ENCODE assay signal across 9 cellular contexts in the genomic region with DNA sequence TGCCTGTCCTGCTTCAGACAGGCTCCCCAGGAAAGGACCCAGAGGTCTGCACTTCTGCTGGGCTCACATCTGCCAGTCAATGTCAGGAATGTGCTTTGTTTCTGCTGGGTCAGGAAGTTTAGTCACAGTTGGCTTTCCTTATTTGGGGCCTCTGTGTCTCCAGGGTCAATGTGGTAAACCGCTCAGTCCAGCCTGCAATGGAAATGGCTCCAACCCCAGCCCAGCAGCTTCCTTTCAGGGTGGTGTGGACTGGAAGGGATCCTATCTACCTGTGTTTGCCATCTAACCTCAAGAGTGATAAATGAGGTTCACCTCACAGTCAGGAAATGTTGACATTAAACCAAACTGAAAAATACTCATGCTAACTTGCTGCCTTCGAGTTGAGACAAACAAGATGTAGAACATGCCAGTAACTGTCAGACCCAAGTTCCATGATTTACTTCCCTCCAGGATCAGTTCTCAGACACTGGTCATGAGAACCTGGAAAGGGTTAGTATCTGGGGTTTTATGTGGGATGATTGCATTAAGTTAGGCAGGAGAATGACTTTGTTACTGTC. TPM values are rescaled to one million over a fixed set of nuclear protein-coding genes. Genes with fewer than 3 reads are reported as not detected.
DNase-seq lines count a peak whose midpoint lies in the region; ATAC-seq and TF ChIP-seq lines count a peak whose summit lies in the region.
"Had no signal": no experiment of that assay in that cellular context is flagged by ENCODE, and none has a peak within 500 bp of the region (broad histone marks: within the 10 kb centered on the region; RNA-seq: fewer than 3 reads in every experiment).

No MANE protein-coding gene starts in this region.

- no peak for TF ChIP-seq CTCF in A673 (conservative IDR thresholded peaks at IDR 0.05; ENCODE audit: low read depth, low read length)

- H3K4me3 ChIP-seq in skeletal muscle cell (ENCODE audit: low read depth, low read length) = no peak overlapping the region
- H3K4me3 ChIP-seq in A673 (ENCODE audit: low read depth, low read length, poor library complexity, severe bottlenecking) = no peak overlapping the region

- DNase-seq in HEK293T (ENCODE audit: extremely low spot score) = no peak
- peak in 1 of 34 experiments; percentile 32 for DNase-seq in T-cell
- DNase-seq in fibroblast of the conjunctiva (ENCODE audit: low read depth) = peak; percentile 49
- peak; percentile 59 for DNase-seq in skeletal muscle cell (ENCODE audit: low read depth)
- DNase-seq in A673 (ENCODE audit: low spot score) = no peak
- DNase-seq in nucleus accumbens (lab: John Stamatoyannopoulos, UW) = no peak
- no peak for DNase-seq in NCI-H128 (lab: John Stamatoyannopoulos, UW; ENCODE audit: unreplicated experiment)
- DNase-seq: NCI-H1092 treated with DMSO at 0.1 percent for 48 hours had no signal

- H3K4me1 ChIP-seq in A673 (ENCODE audit: insufficient read depth, low read length, poor library complexity, severe bottlenecking) = no peaks in the 10 kb centered on the region

- no peaks in the 10 kb centered on the region for H3K9me3 Mint-ChIP-seq in T-cell

- peaks cover 33% of the 10 kb centered on the region for H3K36me3 Mint-ChIP-seq in T-cell

- H3K9me3 ChIP-seq in A673 (ENCODE audit: low read depth, low read length, poor library complexity, severe bottlenecking) = no peaks in the 10 kb centered on the region

- intact Hi-C loops in A673 (cut with micrococcal nuclease; ENCODE audit: unreplicated experiment) = loop anchor here (10.0 kb wide), 2 partner anchors 393 to 503 kb away; no protein-coding TSS in a partner anchor

- no peak for ATAC-seq in T-cell (replicated peaks in 1 of 4)
- ATAC-seq in HG02938 (IDR thresholded peaks at IDR 0.05; ENCODE audit: unreplicated experiment) = no peak

- peaks cover 61% of the 10 kb centered on the region for H3K36me3 ChIP-seq in A673 (ENCODE audit: insufficient read depth, low read length, poor library complexity, severe bottlenecking)

- peaks cover 16 to 25% (median 21%) of the 10 kb centered on the region in 3 donors for H3K4me1 Mint-ChIP-seq in T-cell

- CTCF ChIA-PET in HEK293T (lab: Yijun Ruan, JAX) = interaction anchor here (1.1 to 4.3 kb wide), 3 partner anchors 9 to 106 kb away, joined by 4 to 35 read pairs (median 4); no protein-coding TSS in a partner anchor
- CTCF ChIA-PET in T-cell (lab: Charles Lee) = interaction anchor here (0.6 to 3.6 kb wide), 7 partner anchors 9 to 1956 kb away, joined by 3 to 19 read pairs (median 6); partner anchors contain the start of gene RERE (in 1 of the 2)
- CTCF ChIA-PET in A673 (lab: Charles Lee) = interaction anchor here (1.9 kb wide), 1 partner anchor 9 kb away, joined by 7 read pairs; no protein-coding TSS in a partner anchor

- H3K27ac Mint-ChIP-seq in T-cell = peak overlapping the region; percentile 79 to 84

- no peaks in the 10 kb centered on the region for H3K27me3 ChIP-seq in A673 (replicated peaks; ENCODE audit: insufficient read depth, low read depth, low read length, poor library complexity)

- no peak overlapping the region for H3K27ac ChIP-seq in A673 (ENCODE audit: low read depth, low read length, poor library complexity, severe bottlenecking)

- H3K27me3 Mint-ChIP-seq in T-cell = no peaks in the 10 kb centered on the region

- BruUV-seq in A673 (replicated peaks; lab: Mats Ljungman, UMichigan) = no TSS peak

- POLR2A ChIA-PET in HEK293T (lab: Yijun Ruan, JAX) (interaction anchor here (1.2 to 3.1 kb wide), 3 partner anchors 20 to 37 kb away, joined by 3 to 16 read pairs (median 3); partner anchors contain the start of gene ENO1), T-cell (lab: Charles Lee) (interaction anchor here in 1 of 2 donors (0.6 kb wide), 1 partner anchor 21 kb away, joined by 3 read pairs; no protein-coding TSS in a partner anchor), A673 (lab: Charles Lee; ENCODE audit: low non-redundant PET) (no interaction called here)

- H3K4me3 Mint-ChIP-seq in T-cell = no peak overlapping the region

TF ChIP-seq in HEK293T, 16 proteins besides CTCF, POLR2A, EP300 and RAD21:
- TF ChIP-seq SUZ12 (IDR thresholded peaks at IDR 0.05) (no peak), PKNOX1 (IDR thresholded peaks at IDR 0.05) (peak; percentile 24; the same call in 1 of the 2 replicates)

RNA-seq across cellular contexts. Expression of gene ENO1, which starts 20.3 kb away (rescaled TPM):
- total RNA-seq in T-cell (100 to 1,000 TPM; 308 to 625 (median 545) TPM), A673 (2021) (2,313 and 2,659 TPM in 2 replicates)

RNA-seq across cellular contexts. Expression of gene RERE, which starts 40.8 kb away (rescaled TPM):
- total RNA-seq in T-cell (100 to 1,000 TPM in 3 of 5 donors, 10 to 100 TPM in 2; 85.1 to 116 (median 103) TPM), A673 (2021) (188 and 220 TPM in 2 replicates)

Comparison
In these comparisons a context has a peak if more than half of its experiments do, and no peak if none do; other contexts are left out.
1. DNase-seq: peak in fibroblast of the conjunctiva (single experiment) and skeletal muscle cell (single experiment); none in HEK293T (single experiment), A673 (single experiment), nucleus accumbens (0 of 56) and NCI-H128 (single experiment).